23 cellular contexts compared by ENCODE assay signal in the genomic region with DNA sequence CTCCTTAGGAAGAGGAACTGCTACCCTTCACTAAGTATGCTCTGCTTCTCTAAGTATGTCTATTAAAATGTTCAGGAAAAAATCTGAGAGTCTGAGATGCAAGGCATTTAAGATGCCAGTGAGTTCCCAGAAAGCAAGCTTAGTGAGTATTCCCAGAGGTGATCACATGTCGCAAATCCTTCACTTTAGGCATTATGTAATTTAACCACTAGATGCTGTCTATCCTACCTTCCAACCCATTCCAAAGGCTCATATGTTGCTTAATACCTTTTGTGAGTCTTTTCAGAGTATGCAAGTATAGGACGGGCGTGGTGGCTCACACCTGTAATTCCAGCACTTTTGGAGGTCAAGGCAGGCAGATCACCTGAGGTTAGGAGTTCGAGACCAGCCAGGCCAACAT. TPM values are rescaled to one million over a fixed set of nuclear protein-coding genes. Genes with fewer than 3 reads are reported as not detected.
"Had no signal": no experiment of that assay in that cellular context is flagged by ENCODE, and none has a peak within 500 bp of the region (broad histone marks: within the 10 kb centered on the region; RNA-seq: fewer than 3 reads in every experiment).

No MANE protein-coding gene starts in this region.

- DNase-seq: dermis blood vessel endothelial cell; effector memory CD4-positive, alpha-beta T cell; hypothalamus; mesendoderm; midbrain; naive thymus-derived CD4-positive, alpha-beta T cell; nucleus accumbens; stimulated activated CD4-positive, alpha-beta T cell treated with anti-CD3 and anti-CD28 coated beads, Interleukin-12 subunit alpha, Interleukin-12 subunit beta, amount 100 ng/mL, for 4 hours; stimulated activated CD4-positive, alpha-beta T cell treated with anti-CD3 and anti-CD28 coated beads, Interleukin-1b, Interleukin-23, amount 100 ng/mL, for 48 hours; stimulated activated CD4-positive, alpha-beta T cell treated with anti-CD3 and anti-CD28 coated beads, Interleukin-4, amount 100 ng/mL, for 1 hour; stimulated activated CD8-positive, alpha-beta memory T cell treated with anti-CD3 and anti-CD28 coated beads, Interleukin-4, amount 100 ng/mL, for 48 hours; stimulated activated naive CD4-positive, alpha-beta T cell; stimulated activated naive CD8-positive, alpha-beta T cell treated with anti-CD3 and anti-CD28 coated beads, Interleukin-15, amount 100 ng/mL, for 72 hours; transverse colon had no signal

- ATAC-seq: naive thymus-derived CD4-positive, alpha-beta T cell; sciatic nerve; stimulated activated naive CD8-positive, alpha-beta T cell treated with anti-CD3 and anti-CD28 coated beads, Interleukin-15, amount 100 ng/mL, for 72 hours had no signal

- H3K27ac ChIP-seq: coronary artery, prostate gland, right atrium auricular region, suprapubic skin, transverse colon, vagina had no signal

- H3K4me1 ChIP-seq: prostate gland, right atrium auricular region, suprapubic skin, transverse colon, vagina had no signal

- H3K4me3 ChIP-seq: coronary artery, prostate gland, right atrium auricular region, smooth muscle cell, suprapubic skin, transverse colon, vagina had no signal

- H3K36me3 ChIP-seq: prostate gland, right atrium auricular region, suprapubic skin, transverse colon, vagina had no signal

- H3K9me3 ChIP-seq: prostate gland, right atrium auricular region, suprapubic skin, transverse colon, vagina had no signal

RNA-seq across cellular contexts. Expression of gene C3AR1, which starts 53.2 kb away (rescaled TPM):
- total RNA-seq: dermis blood vessel endothelial cell, lung microvascular endothelial cell, osteocyte had no signal
